ENCODE assay signal across 1 cellular context in genomic region chr12:120117961-120118709, GRCh38.
TF ChIP-seq lines count a peak whose summit lies in the region.

No MANE protein-coding gene starts in this region.

TF ChIP-seq in H1, 55 proteins besides CTCF, POLR2A, EP300 and RAD21 (continued from another document):
- TF ChIP-seq MAFK (IDR thresholded peaks at IDR 0.05; ENCODE audit: low read depth, low read length): peak; percentile 99
- TF ChIP-seq USF2 (IDR thresholded peaks at IDR 0.05; ENCODE audit: low read length): no peak
- TF ChIP-seq NANOG (IDR thresholded peaks at IDR 0.05; ENCODE audit: insufficient read depth, low read depth, low read length, poor library complexity, severe bottlenecking): no peak
- no peak for TF ChIP-seq JUND (IDR thresholded peaks at IDR 0.05; ENCODE audit: low read length)
- TF ChIP-seq ASH2L (IDR thresholded peaks at IDR 0.05; ENCODE audit: low read length): no peak
- TF ChIP-seq SIN3A (conservative IDR thresholded peaks at IDR 0.05 in 1 of 2, IDR thresholded peaks at IDR 0.05 in 1 of 2; ENCODE audit: low read depth in 1 of 2, low read length in 2 of 2): peak in 1 of 2 experiments; percentile 60; a peak in 1 of 4 replicates
- TF ChIP-seq HDAC2 (IDR thresholded peaks at IDR 0.05; ENCODE audit: borderline replicate concordance in 1 of 2, low read depth in 2 of 2, low read length in 2 of 2): no peak
- TF ChIP-seq ATF3 (IDR thresholded peaks at IDR 0.05; ENCODE audit: insufficient read depth, low read depth, low read length): no peak
- no peak for TF ChIP-seq HDAC6 (IDR thresholded peaks at IDR 0.05; ENCODE audit: low read depth, low read length)
- TF ChIP-seq TEAD4 (IDR thresholded peaks at IDR 0.05; ENCODE audit: low read depth, low read length): no peak; the same call in 1 of the 2 replicates
- TF ChIP-seq SUZ12 (IDR thresholded peaks at IDR 0.05; ENCODE audit: low read length): no peak
- no peak for TF ChIP-seq CHD1 (IDR thresholded peaks at IDR 0.05; ENCODE audit: low read depth, low read length)
- peak; percentile 54; the same call in 1 of the 2 replicates for TF ChIP-seq TAF1 (IDR thresholded peaks at IDR 0.05; ENCODE audit: low read depth, low read length)
- TF ChIP-seq SP4 (IDR thresholded peaks at IDR 0.05; ENCODE audit: low read length): no peak
- TF ChIP-seq RNF2 (IDR thresholded peaks at IDR 0.05; ENCODE audit: borderline replicate concordance, low read depth, low read length, missing control alignments, poor library complexity, severe bottlenecking): no peak
- peak; percentile 100 for TF ChIP-seq BACH1 (IDR thresholded peaks at IDR 0.05; ENCODE audit: low read length)
- no peak for TF ChIP-seq SP2 (IDR thresholded peaks at IDR 0.05; ENCODE audit: low read length)
- TF ChIP-seq RXRA (IDR thresholded peaks at IDR 0.05; ENCODE audit: insufficient read depth, low read depth, low read length): no peak
